Comparison of ENCODE assay signal across 16 cellular contexts in genomic region chr4:185700635-185701034, GRCh38.
"Had no signal": no experiment of that assay in that cellular context is flagged by ENCODE, and none has a peak within 500 bp of the region (broad histone marks: within the 10 kb centered on the region; RNA-seq: fewer than 3 reads in every experiment).

No MANE protein-coding gene starts in this region.

- H3K4me1 Mint-ChIP-seq: activated CD8-positive, alpha-beta memory T cell treated with anti-CD3 and anti-CD28 coated beads, Interleukin-2, amount 10 ng/mL, durations not matched to agents 7 days and 5 days; activated naive CD4-positive, alpha-beta T cell treated with anti-CD3 and anti-CD28 coated beads, Interleukin-2, amount 50 U/mL, for 24 hours; natural killer cell had no signal

- ATAC-seq: activated CD8-positive, alpha-beta memory T cell treated with anti-CD3 and anti-CD28 coated beads, Interleukin-2, amount 10 ng/mL, durations not matched to agents 7 days and 5 days; natural killer cell had no signal

- H3K27me3 Mint-ChIP-seq: activated CD8-positive, alpha-beta memory T cell treated with anti-CD3 and anti-CD28 coated beads, Interleukin-2, amount 10 ng/mL, durations not matched to agents 7 days and 5 days; activated naive CD4-positive, alpha-beta T cell treated with anti-CD3 and anti-CD28 coated beads, Interleukin-2, amount 50 U/mL, for 24 hours had no signal

- H3K4me3 ChIP-seq: colonic mucosa, lung, prostate gland, SJSA1 had no signal

- H3K4me1 ChIP-seq: colonic mucosa, prostate gland had no signal

- H3K4me3 Mint-ChIP-seq: activated CD8-positive, alpha-beta memory T cell treated with anti-CD3 and anti-CD28 coated beads, Interleukin-2, amount 10 ng/mL, durations not matched to agents 7 days and 5 days; activated naive CD4-positive, alpha-beta T cell treated with anti-CD3 and anti-CD28 coated beads, Interleukin-2, amount 50 U/mL, for 24 hours; activated T-cell treated with anti-CD3 and anti-CD28 coated beads, Interleukin-2, amount 50 U/mL, for 24 hours; natural killer cell; type B pancreatic cell had no signal

- H3K36me3 Mint-ChIP-seq: activated CD8-positive, alpha-beta memory T cell treated with anti-CD3 and anti-CD28 coated beads, Interleukin-2, amount 10 ng/mL, durations not matched to agents 7 days and 5 days; activated naive CD4-positive, alpha-beta T cell treated with anti-CD3 and anti-CD28 coated beads, Interleukin-2, amount 50 U/mL, for 24 hours; natural killer cell; type B pancreatic cell had no signal

- H3K36me3 ChIP-seq: colonic mucosa, prostate gland, SJSA1 had no signal

- DNase-seq: activated CD4-positive, alpha-beta T cell treated with anti-CD3 and anti-CD28 coated beads, Interleukin-2, amount 50 U/mL, for 4 hours; activated CD4-positive, CD25-positive, alpha-beta regulatory T cell treated with anti-CD3 and anti-CD28 coated beads, Interleukin-2, amount 50 U/mL, for 72 hours; activated CD8-positive, alpha-beta memory T cell treated with anti-CD3 and anti-CD28 coated beads, Interleukin-2, amount 10 ng/mL, durations not matched to agents 7 days and 5 days; activated effector memory CD4-positive, alpha-beta T cell treated with Interleukin-2 at 50 U/mL for 16 hours; activated T-cell treated with anti-CD3 and anti-CD28 coated beads, Interleukin-2, amount 50 U/mL, for 24 hours; amniotic stem cell; colonic mucosa; effector CD4-positive, alpha-beta T cell; natural killer cell; nucleus accumbens; stimulated activated CD4-positive, alpha-beta T cell treated with anti-CD3 and anti-CD28 coated beads, Interleukin-4, amount 100 ng/mL, for 4 hours had no signal

- H3K27me3 ChIP-seq: colonic mucosa, SJSA1 had no signal

- H3K27ac Mint-ChIP-seq: activated CD8-positive, alpha-beta memory T cell treated with anti-CD3 and anti-CD28 coated beads, Interleukin-2, amount 10 ng/mL, durations not matched to agents 7 days and 5 days; activated naive CD4-positive, alpha-beta T cell treated with anti-CD3 and anti-CD28 coated beads, Interleukin-2, amount 50 U/mL, for 24 hours; activated T-cell treated with anti-CD3 and anti-CD28 coated beads, Interleukin-2, amount 50 U/mL, for 24 hours; natural killer cell; type B pancreatic cell had no signal

- H3K9me3 ChIP-seq: colonic mucosa, prostate gland, SJSA1 had no signal

- H3K9me3 Mint-ChIP-seq: activated naive CD4-positive, alpha-beta T cell treated with anti-CD3 and anti-CD28 coated beads, Interleukin-2, amount 50 U/mL, for 24 hours; natural killer cell; type B pancreatic cell had no signal

- H3K27ac ChIP-seq: colonic mucosa, prostate gland, SJSA1 had no signal
